In the genomic region with DNA sequence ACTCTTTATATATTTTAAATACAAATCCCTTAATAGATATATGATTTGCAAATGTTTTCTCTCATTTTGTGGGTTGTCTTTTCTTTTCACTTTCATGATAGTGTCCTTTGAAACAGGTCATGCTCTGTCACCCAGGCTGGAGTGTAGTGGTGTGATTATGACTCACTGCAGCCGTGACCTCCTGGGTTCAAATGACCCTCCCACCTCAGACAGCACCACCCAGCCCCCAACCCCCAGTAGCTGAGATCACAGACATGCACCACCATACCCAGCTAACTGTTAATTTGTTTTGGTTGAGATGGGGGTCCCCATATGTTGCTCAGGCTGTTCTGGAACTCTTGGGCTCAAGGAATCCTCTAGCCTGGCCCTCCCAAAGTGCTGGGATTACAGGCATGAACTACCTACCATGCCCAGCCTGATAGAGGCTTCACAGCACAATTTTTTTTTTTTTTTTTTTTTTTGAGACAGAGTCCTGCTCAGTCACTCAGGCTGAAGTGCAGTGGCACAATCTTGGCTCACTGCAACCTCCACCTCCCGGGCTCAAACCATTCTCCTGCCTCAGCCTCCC, we compare ENCODE assay signal across 1 cellular context.
TF ChIP-seq lines count a peak whose summit lies in the region.

No MANE protein-coding gene starts in this region.

TF ChIP-seq in HepG2, 621 proteins besides CTCF, POLR2A, EP300 and RAD21 (continued from another document and continues in another):
- TF ChIP-seq, protein P1, sequence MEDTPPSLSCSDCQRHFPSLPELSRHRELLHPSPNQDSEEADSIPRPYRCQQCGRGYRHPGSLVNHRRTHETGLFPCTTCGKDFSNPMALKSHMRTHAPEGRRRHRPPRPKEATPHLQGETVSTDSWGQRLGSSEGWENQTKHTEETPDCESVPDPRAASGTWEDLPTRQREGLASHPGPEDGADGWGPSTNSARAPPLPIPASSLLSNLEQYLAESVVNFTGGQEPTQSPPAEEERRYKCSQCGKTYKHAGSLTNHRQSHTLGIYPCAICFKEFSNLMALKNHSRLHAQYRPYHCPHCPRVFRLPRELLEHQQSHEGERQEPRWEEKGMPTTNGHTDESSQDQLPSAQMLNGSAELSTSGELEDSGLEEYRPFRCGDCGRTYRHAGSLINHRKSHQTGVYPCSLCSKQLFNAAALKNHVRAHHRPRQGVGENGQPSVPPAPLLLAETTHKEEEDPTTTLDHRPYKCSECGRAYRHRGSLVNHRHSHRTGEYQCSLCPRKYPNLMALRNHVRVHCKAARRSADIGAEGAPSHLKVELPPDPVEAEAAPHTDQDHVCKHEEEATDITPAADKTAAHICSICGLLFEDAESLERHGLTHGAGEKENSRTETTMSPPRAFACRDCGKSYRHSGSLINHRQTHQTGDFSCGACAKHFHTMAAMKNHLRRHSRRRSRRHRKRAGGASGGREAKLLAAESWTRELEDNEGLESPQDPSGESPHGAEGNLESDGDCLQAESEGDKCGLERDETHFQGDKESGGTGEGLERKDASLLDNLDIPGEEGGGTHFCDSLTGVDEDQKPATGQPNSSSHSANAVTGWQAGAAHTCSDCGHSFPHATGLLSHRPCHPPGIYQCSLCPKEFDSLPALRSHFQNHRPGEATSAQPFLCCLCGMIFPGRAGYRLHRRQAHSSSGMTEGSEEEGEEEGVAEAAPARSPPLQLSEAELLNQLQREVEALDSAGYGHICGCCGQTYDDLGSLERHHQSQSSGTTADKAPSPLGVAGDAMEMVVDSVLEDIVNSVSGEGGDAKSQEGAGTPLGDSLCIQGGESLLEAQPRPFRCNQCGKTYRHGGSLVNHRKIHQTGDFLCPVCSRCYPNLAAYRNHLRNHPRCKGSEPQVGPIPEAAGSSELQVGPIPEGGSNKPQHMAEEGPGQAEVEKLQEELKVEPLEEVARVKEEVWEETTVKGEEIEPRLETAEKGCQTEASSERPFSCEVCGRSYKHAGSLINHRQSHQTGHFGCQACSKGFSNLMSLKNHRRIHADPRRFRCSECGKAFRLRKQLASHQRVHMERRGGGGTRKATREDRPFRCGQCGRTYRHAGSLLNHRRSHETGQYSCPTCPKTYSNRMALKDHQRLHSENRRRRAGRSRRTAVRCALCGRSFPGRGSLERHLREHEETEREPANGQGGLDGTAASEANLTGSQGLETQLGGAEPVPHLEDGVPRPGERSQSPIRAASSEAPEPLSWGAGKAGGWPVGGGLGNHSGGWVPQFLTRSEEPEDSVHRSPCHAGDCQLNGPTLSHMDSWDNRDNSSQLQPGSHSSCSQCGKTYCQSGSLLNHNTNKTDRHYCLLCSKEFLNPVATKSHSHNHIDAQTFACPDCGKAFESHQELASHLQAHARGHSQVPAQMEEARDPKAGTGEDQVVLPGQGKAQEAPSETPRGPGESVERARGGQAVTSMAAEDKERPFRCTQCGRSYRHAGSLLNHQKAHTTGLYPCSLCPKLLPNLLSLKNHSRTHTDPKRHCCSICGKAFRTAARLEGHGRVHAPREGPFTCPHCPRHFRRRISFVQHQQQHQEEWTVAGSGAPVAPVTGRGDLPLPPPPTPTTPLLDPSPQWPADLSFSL (CRISPR knock-in tag; IDR thresholded peaks at IDR 0.05) = no peak
- TF ChIP-seq, protein P2, sequence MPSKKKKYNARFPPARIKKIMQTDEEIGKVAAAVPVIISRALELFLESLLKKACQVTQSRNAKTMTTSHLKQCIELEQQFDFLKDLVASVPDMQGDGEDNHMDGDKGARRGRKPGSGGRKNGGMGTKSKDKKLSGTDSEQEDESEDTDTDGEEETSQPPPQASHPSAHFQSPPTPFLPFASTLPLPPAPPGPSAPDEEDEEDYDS (CRISPR knock-in tag; IDR thresholded peaks at IDR 0.05) = no peak
- no peak for TF ChIP-seq KLF9 (CRISPR knock-in tag; IDR thresholded peaks at IDR 0.05; ENCODE audit: low read depth)
- no peak for TF ChIP-seq GABPA (IDR thresholded peaks at IDR 0.05; ENCODE audit: low read depth, low read length)
- no peak for TF ChIP-seq GABPA (CRISPR knock-in tag; IDR thresholded peaks at IDR 0.05; ENCODE audit: low read depth)
- no peak for TF ChIP-seq RELA (CRISPR knock-in tag; IDR thresholded peaks at IDR 0.05)
- TF ChIP-seq TMF1 (CRISPR knock-in tag; IDR thresholded peaks at IDR 0.05; ENCODE audit: low read depth) = no peak
- TF ChIP-seq, protein P3, sequence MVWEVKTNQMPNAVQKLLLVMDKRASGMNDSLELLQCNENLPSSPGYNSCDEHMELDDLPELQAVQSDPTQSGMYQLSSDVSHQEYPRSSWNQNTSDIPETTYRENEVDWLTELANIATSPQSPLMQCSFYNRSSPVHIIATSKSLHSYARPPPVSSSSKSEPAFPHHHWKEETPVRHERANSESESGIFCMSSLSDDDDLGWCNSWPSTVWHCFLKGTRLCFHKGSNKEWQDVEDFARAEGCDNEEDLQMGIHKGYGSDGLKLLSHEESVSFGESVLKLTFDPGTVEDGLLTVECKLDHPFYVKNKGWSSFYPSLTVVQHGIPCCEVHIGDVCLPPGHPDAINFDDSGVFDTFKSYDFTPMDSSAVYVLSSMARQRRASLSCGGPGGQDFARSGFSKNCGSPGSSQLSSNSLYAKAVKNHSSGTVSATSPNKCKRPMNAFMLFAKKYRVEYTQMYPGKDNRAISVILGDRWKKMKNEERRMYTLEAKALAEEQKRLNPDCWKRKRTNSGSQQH (CRISPR knock-in tag; IDR thresholded peaks at IDR 0.05; ENCODE audit: low read depth) = no peak
- TF ChIP-seq RARA (CRISPR knock-in tag; IDR thresholded peaks at IDR 0.05) = peak; percentile 81
- TF ChIP-seq, protein P4, sequence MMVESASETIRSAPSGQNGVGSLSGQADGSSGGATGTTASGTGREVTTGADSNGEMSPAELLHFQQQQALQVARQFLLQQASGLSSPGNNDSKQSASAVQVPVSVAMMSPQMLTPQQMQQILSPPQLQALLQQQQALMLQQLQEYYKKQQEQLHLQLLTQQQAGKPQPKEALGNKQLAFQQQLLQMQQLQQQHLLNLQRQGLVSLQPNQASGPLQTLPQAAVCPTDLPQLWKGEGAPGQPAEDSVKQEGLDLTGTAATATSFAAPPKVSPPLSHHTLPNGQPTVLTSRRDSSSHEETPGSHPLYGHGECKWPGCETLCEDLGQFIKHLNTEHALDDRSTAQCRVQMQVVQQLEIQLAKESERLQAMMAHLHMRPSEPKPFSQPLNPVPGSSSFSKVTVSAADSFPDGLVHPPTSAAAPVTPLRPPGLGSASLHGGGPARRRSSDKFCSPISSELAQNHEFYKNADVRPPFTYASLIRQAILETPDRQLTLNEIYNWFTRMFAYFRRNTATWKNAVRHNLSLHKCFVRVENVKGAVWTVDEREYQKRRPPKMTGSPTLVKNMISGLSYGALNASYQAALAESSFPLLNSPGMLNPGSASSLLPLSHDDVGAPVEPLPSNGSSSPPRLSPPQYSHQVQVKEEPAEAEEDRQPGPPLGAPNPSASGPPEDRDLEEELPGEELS (CRISPR knock-in tag; IDR thresholded peaks at IDR 0.05) = 0 out of 2 replicates have a peak, but pooled peaks have one; percentile 28
- TF ChIP-seq, protein P5, sequence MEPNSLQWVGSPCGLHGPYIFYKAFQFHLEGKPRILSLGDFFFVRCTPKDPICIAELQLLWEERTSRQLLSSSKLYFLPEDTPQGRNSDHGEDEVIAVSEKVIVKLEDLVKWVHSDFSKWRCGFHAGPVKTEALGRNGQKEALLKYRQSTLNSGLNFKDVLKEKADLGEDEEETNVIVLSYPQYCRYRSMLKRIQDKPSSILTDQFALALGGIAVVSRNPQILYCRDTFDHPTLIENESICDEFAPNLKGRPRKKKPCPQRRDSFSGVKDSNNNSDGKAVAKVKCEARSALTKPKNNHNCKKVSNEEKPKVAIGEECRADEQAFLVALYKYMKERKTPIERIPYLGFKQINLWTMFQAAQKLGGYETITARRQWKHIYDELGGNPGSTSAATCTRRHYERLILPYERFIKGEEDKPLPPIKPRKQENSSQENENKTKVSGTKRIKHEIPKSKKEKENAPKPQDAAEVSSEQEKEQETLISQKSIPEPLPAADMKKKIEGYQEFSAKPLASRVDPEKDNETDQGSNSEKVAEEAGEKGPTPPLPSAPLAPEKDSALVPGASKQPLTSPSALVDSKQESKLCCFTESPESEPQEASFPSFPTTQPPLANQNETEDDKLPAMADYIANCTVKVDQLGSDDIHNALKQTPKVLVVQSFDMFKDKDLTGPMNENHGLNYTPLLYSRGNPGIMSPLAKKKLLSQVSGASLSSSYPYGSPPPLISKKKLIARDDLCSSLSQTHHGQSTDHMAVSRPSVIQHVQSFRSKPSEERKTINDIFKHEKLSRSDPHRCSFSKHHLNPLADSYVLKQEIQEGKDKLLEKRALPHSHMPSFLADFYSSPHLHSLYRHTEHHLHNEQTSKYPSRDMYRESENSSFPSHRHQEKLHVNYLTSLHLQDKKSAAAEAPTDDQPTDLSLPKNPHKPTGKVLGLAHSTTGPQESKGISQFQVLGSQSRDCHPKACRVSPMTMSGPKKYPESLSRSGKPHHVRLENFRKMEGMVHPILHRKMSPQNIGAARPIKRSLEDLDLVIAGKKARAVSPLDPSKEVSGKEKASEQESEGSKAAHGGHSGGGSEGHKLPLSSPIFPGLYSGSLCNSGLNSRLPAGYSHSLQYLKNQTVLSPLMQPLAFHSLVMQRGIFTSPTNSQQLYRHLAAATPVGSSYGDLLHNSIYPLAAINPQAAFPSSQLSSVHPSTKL (CRISPR knock-in tag; IDR thresholded peaks at IDR 0.05) = peak; percentile 59
- peak; percentile 45 for TF ChIP-seq NCOA2 (CRISPR knock-in tag; IDR thresholded peaks at IDR 0.05)
- no peak for TF ChIP-seq ZNF678 (CRISPR knock-in tag; IDR thresholded peaks at IDR 0.05)
- TF ChIP-seq MIER3 (CRISPR knock-in tag; IDR thresholded peaks at IDR 0.05; ENCODE audit: borderline replicate concordance) = no peak
- TF ChIP-seq, protein P6, sequence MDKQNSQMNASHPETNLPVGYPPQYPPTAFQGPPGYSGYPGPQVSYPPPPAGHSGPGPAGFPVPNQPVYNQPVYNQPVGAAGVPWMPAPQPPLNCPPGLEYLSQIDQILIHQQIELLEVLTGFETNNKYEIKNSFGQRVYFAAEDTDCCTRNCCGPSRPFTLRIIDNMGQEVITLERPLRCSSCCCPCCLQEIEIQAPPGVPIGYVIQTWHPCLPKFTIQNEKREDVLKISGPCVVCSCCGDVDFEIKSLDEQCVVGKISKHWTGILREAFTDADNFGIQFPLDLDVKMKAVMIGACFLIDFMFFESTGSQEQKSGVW (CRISPR knock-in tag; IDR thresholded peaks at IDR 0.05; ENCODE audit: borderline replicate concordance) = no peak
- TF ChIP-seq ZNF17 (CRISPR knock-in tag; IDR thresholded peaks at IDR 0.05) = no peak
- no peak for TF ChIP-seq MEF2D (CRISPR knock-in tag; IDR thresholded peaks at IDR 0.05)
- TF ChIP-seq NR2C2 (CRISPR knock-in tag; IDR thresholded peaks at IDR 0.05; ENCODE audit: borderline replicate concordance) = peak; percentile 80
- TF ChIP-seq RAD51 (IDR thresholded peaks at IDR 0.05; ENCODE audit: borderline replicate concordance) = no peak
- TF ChIP-seq CENPX (CRISPR knock-in tag; IDR thresholded peaks at IDR 0.05) = no peak
- no peak for TF ChIP-seq ZNF317 (CRISPR knock-in tag; IDR thresholded peaks at IDR 0.05)
- TF ChIP-seq ZNF296 (CRISPR knock-in tag; conservative IDR thresholded peaks at IDR 0.05) = no peak
- TF ChIP-seq ZNF577 (CRISPR knock-in tag; IDR thresholded peaks at IDR 0.05; ENCODE audit: borderline replicate concordance, low read depth) = no peak
- TF ChIP-seq ZNF333 (CRISPR knock-in tag; IDR thresholded peaks at IDR 0.05; ENCODE audit: borderline replicate concordance) = no peak
- no peak for TF ChIP-seq ZNF552 (CRISPR knock-in tag; IDR thresholded peaks at IDR 0.05; ENCODE audit: borderline replicate concordance)
- TF ChIP-seq, protein P7, sequence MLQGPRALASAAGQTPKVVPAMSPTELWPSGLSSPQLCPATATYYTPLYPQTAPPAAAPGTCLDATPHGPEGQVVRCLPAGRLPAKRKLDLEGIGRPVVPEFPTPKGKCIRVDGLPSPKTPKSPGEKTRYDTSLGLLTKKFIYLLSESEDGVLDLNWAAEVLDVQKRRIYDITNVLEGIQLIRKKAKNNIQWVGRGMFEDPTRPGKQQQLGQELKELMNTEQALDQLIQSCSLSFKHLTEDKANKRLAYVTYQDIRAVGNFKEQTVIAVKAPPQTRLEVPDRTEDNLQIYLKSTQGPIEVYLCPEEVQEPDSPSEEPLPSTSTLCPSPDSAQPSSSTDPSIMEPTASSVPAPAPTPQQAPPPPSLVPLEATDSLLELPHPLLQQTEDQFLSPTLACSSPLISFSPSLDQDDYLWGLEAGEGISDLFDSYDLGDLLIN (CRISPR knock-in tag; IDR thresholded peaks at IDR 0.05; ENCODE audit: borderline replicate concordance) = no peak
- TF ChIP-seq NAIF1 (CRISPR knock-in tag; IDR thresholded peaks at IDR 0.05; ENCODE audit: borderline replicate concordance) = no peak
- TF ChIP-seq, protein P8, sequence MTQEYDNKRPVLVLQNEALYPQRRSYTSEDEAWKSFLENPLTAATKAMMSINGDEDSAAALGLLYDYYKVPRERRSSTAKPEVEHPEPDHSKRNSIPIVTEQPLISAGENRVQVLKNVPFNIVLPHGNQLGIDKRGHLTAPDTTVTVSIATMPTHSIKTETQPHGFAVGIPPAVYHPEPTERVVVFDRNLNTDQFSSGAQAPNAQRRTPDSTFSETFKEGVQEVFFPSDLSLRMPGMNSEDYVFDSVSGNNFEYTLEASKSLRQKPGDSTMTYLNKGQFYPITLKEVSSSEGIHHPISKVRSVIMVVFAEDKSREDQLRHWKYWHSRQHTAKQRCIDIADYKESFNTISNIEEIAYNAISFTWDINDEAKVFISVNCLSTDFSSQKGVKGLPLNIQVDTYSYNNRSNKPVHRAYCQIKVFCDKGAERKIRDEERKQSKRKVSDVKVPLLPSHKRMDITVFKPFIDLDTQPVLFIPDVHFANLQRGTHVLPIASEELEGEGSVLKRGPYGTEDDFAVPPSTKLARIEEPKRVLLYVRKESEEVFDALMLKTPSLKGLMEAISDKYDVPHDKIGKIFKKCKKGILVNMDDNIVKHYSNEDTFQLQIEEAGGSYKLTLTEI (CRISPR knock-in tag; conservative IDR thresholded peaks at IDR 0.05) = no peak
- no peak for TF ChIP-seq TCF7L2 (IDR thresholded peaks at IDR 0.05; ENCODE audit: low read depth, low read length)
- TF ChIP-seq, protein P9, sequence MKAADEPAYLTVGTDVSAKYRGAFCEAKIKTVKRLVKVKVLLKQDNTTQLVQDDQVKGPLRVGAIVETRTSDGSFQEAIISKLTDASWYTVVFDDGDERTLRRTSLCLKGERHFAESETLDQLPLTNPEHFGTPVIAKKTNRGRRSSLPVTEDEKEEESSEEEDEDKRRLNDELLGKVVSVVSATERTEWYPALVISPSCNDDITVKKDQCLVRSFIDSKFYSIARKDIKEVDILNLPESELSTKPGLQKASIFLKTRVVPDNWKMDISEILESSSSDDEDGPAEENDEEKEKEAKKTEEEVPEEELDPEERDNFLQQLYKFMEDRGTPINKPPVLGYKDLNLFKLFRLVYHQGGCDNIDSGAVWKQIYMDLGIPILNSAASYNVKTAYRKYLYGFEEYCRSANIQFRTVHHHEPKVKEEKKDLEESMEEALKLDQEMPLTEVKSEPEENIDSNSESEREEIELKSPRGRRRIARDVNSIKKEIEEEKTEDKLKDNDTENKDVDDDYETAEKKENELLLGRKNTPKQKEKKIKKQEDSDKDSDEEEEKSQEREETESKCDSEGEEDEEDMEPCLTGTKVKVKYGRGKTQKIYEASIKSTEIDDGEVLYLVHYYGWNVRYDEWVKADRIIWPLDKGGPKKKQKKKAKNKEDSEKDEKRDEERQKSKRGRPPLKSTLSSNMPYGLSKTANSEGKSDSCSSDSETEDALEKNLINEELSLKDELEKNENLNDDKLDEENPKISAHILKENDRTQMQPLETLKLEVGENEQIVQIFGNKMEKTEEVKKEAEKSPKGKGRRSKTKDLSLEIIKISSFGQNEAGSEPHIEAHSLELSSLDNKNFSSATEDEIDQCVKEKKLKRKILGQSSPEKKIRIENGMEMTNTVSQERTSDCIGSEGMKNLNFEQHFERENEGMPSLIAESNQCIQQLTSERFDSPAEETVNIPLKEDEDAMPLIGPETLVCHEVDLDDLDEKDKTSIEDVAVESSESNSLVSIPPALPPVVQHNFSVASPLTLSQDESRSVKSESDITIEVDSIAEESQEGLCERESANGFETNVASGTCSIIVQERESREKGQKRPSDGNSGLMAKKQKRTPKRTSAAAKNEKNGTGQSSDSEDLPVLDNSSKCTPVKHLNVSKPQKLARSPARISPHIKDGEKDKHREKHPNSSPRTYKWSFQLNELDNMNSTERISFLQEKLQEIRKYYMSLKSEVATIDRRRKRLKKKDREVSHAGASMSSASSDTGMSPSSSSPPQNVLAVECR (CRISPR knock-in tag; IDR thresholded peaks at IDR 0.05; ENCODE audit: borderline replicate concordance) = no peak
